ENCODE assay signal across 26 cellular contexts in the genomic region with DNA sequence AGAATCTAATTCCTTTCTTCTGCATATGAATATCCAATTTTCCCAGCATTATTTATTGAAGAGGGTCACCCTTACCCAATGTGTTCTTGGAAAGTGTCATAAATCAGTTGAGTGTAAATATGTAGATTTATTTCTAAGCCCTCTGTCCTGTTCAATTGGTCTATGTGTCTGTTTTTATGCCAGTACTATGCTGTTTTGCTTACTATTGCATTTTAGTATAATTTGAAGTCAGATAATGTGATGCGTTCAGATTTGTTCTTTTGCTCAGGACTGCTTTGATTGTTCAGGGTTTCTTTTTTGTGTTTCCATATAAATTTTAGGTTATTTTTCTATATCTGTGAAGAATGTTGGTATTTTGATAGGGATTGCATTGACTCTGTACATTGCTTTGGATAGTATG.
"Had no signal": no experiment of that assay in that cellular context is flagged by ENCODE, and none has a peak within 500 bp of the region (broad histone marks: within the 10 kb centered on the region; RNA-seq: fewer than 3 reads in every experiment).

No MANE protein-coding gene starts in this region.

- H3K4me1 ChIP-seq: colonic mucosa, esophagus squamous epithelium, foreskin keratinocyte, gastrocnemius medialis, heart left ventricle, heart right ventricle had no signal

- ATAC-seq: effector memory CD8-positive, alpha-beta T cell; esophagus mucosa; foreskin keratinocyte; gastrocnemius medialis; gastroesophageal sphincter; heart left ventricle; heart right ventricle had no signal

- H3K9me3 ChIP-seq: colonic mucosa, esophagus squamous epithelium, gastrocnemius medialis, gastroesophageal sphincter had no signal

- FAIRE-seq: endometrium, endothelial cell of umbilical vein had no signal

- H3K4me3 ChIP-seq: colonic mucosa, coronary artery, dorsolateral prefrontal cortex, esophagus muscularis mucosa, esophagus squamous epithelium, gastrocnemius medialis, gastroesophageal sphincter, heart left ventricle, heart right ventricle had no signal

- H3K36me3 ChIP-seq: colonic mucosa, esophagus muscularis mucosa, esophagus squamous epithelium, gastrocnemius medialis, gastroesophageal sphincter, heart left ventricle, heart right ventricle had no signal

- H3K27me3 ChIP-seq: colonic mucosa, dorsolateral prefrontal cortex, esophagus muscularis mucosa, esophagus squamous epithelium, foreskin keratinocyte, gastrocnemius medialis, gastroesophageal sphincter, heart left ventricle, heart right ventricle had no signal

- DNase-seq: colonic mucosa; cortex of kidney; dermis blood vessel endothelial cell; dorsolateral prefrontal cortex; effector CD4-positive, alpha-beta T cell; effector CD8-positive, alpha-beta T cell; effector memory CD4-positive, alpha-beta T cell; effector memory CD8-positive, alpha-beta T cell; endodermal cell; erythroblast; esophagus squamous epithelium; foreskin fibroblast; foreskin keratinocyte; foreskin melanocyte; gastrocnemius medialis; glutamatergic neuron; head of caudate nucleus; heart left ventricle; heart right ventricle had no signal

- H3K27ac ChIP-seq: colonic mucosa, coronary artery, dorsolateral prefrontal cortex, epithelial cell of prostate, esophagus muscularis mucosa, esophagus squamous epithelium, foreskin keratinocyte, gastrocnemius medialis, gastroesophageal sphincter, heart left ventricle, heart right ventricle had no signal
